Comparison of ENCODE assay signal across 8 cellular contexts in genomic region chr3:152322756-152323155, GRCh38. TPM values are rescaled to one million over a fixed set of nuclear protein-coding genes. Genes with fewer than 3 reads are reported as not detected.
DNase-seq lines count a peak whose midpoint lies in the region; ATAC-seq and TF ChIP-seq lines count a peak whose summit lies in the region.

No MANE protein-coding gene starts in this region.

- WGBS in tibial nerve, 2 donors = 8 to 15% methylated on average over 1 of the region's 1 CpG

- intact Hi-C loops in uterus (cut with DNase I; ENCODE audit: low total_unique reads) = no loop called here
- intact Hi-C loops in Calu3 (cut with micrococcal nuclease; ENCODE audit: unreplicated experiment) = no loop called here

- peak overlapping the region; percentile 76 for H3K27ac Mint-ChIP-seq in stimulated activated naive CD8-positive, alpha-beta T cell treated with anti-CD3 and anti-CD28 coated beads, Interleukin-15, Interleukin-2, amounts not matched to agents 100 ng/mL and 50 ng/mL, for 24 hours
- H3K27ac Mint-ChIP-seq in effector memory CD8-positive, alpha-beta T cell = peak overlapping the region; percentile 42 to 68
- H3K27ac Mint-ChIP-seq in Calu3 (ENCODE audit: unreplicated experiment) = no peak overlapping the region

- CTCF ChIA-PET in Calu3 (lab: Charles Lee) = interaction anchor here (0.8 kb wide), 1 partner anchor 14 kb away, joined by 5 read pairs; no protein-coding TSS in a partner anchor

- H3K4me1 ChIP-seq in uterus (peaks cover 5 to 27% of the 10 kb centered on the region in 2 donors), tibial nerve (peaks cover 0 to 83% (median 45%) of the 10 kb centered on the region in 4 donors)

- BruUV-seq in Calu3 (replicated peaks; lab: Mats Ljungman, UMichigan) = no TSS peak

- ATAC-seq in stimulated activated naive CD8-positive, alpha-beta T cell treated with anti-CD3 and anti-CD28 coated beads, Interleukin-15, Interleukin-2, amounts not matched to agents 100 U/mL and 50 U/mL, for 24 hours = no peak
- ATAC-seq in HG03520 (IDR thresholded peaks at IDR 0.05; ENCODE audit: unreplicated experiment) = peak; percentile 49
- ATAC-seq in effector memory CD8-positive, alpha-beta T cell (replicated peaks) = peak; percentile 75

- TF ChIP-seq EP300 in tibial nerve (IDR thresholded peaks at IDR 0.05) = no peak

- H3K27ac ChIP-seq in uterus (peak overlapping the region; percentile 44 to 83), tibial nerve (peak overlapping the region in 2 of 4 donors; percentile 3 to 78)

- peak overlapping the region; percentile 14 for H3K4me3 Mint-ChIP-seq in stimulated activated naive CD8-positive, alpha-beta T cell treated with anti-CD3 and anti-CD28 coated beads, Interleukin-15, Interleukin-2, amounts not matched to agents 100 ng/mL and 50 ng/mL, for 24 hours
- peak overlapping the region; percentile 65 to 68 for H3K4me3 Mint-ChIP-seq in effector memory CD8-positive, alpha-beta T cell
- no peak overlapping the region for H3K4me3 Mint-ChIP-seq in Calu3 (ENCODE audit: low read depth, unreplicated experiment)

- no peaks in the 10 kb centered on the region for H3K9me3 ChIP-seq in uterus
- peaks cover 0 to 6% (median 0%) of the 10 kb centered on the region in 4 donors for H3K9me3 ChIP-seq in tibial nerve

- no peak for TF ChIP-seq CTCF in uterus (IDR thresholded peaks at IDR 0.05)
- no peak for TF ChIP-seq CTCF in tibial nerve (IDR thresholded peaks at IDR 0.05)
- TF ChIP-seq CTCF in Calu3 (IDR thresholded peaks at IDR 0.05; ENCODE audit: unreplicated experiment) = no peak

- H3K4me3 ChIP-seq in uterus (no peak overlapping the region), tibial nerve (no peak overlapping the region)

- no peaks in the 10 kb centered on the region for H3K36me3 ChIP-seq in uterus
- H3K36me3 ChIP-seq in tibial nerve = peaks cover 0 to 9% (median 0%) of the 10 kb centered on the region in 3 donors

- no peaks in the 10 kb centered on the region for H3K27me3 ChIP-seq in uterus
- H3K27me3 ChIP-seq in tibial nerve = no peaks in the 10 kb centered on the region

- H3K4me1 Mint-ChIP-seq in stimulated activated naive CD8-positive, alpha-beta T cell treated with anti-CD3 and anti-CD28 coated beads, Interleukin-15, Interleukin-2, amounts not matched to agents 100 ng/mL and 50 ng/mL, for 24 hours (ENCODE audit: low read depth) = peaks cover 90% of the 10 kb centered on the region
- peaks cover 52 to 70% of the 10 kb centered on the region in 2 donors for H3K4me1 Mint-ChIP-seq in effector memory CD8-positive, alpha-beta T cell (ENCODE audit: low read depth in 2 of 2)
- H3K4me1 Mint-ChIP-seq in Calu3 (ENCODE audit: low read depth, unreplicated experiment) = peaks cover 67% of the 10 kb centered on the region

- H3K27me3 Mint-ChIP-seq in stimulated activated naive CD8-positive, alpha-beta T cell treated with anti-CD3 and anti-CD28 coated beads, Interleukin-15, Interleukin-2, amounts not matched to agents 100 ng/mL and 50 ng/mL, for 24 hours = no peaks in the 10 kb centered on the region
- no peaks in the 10 kb centered on the region for H3K27me3 Mint-ChIP-seq in effector memory CD8-positive, alpha-beta T cell
- H3K27me3 Mint-ChIP-seq in Calu3 (ENCODE audit: unreplicated experiment) = no peaks in the 10 kb centered on the region

- no peaks in the 10 kb centered on the region for H3K9me3 Mint-ChIP-seq in stimulated activated naive CD8-positive, alpha-beta T cell treated with anti-CD3 and anti-CD28 coated beads, Interleukin-15, Interleukin-2, amounts not matched to agents 100 ng/mL and 50 ng/mL, for 24 hours
- no peaks in the 10 kb centered on the region for H3K9me3 Mint-ChIP-seq in effector memory CD8-positive, alpha-beta T cell
- H3K9me3 Mint-ChIP-seq in Calu3 (ENCODE audit: low read depth, unreplicated experiment) = no peaks in the 10 kb centered on the region

- DNase-seq in stimulated activated naive CD8-positive, alpha-beta T cell treated with anti-CD3 and anti-CD28 coated beads, Interleukin-15, Interleukin-2, amounts not matched to agents 100 U/mL and 50 U/mL, for 24 hours = no peak
- no peak for DNase-seq in effector memory CD8-positive, alpha-beta T cell
- no peak for DNase-seq in uterus
- DNase-seq in tibial nerve (ENCODE audit: low spot score in 2 of 2) = no peak
- no peak for DNase-seq in Calu3
- DNase-seq in stimulated activated CD4-positive, alpha-beta T cell treated with anti-CD3 and anti-CD28 coated beads, Interleukin-4, amount 100 ng/mL, for 24 hours = no peak

- H3K36me3 Mint-ChIP-seq in stimulated activated naive CD8-positive, alpha-beta T cell treated with anti-CD3 and anti-CD28 coated beads, Interleukin-15, Interleukin-2, amounts not matched to agents 100 ng/mL and 50 ng/mL, for 24 hours (ENCODE audit: low read depth) = peaks cover 50% of the 10 kb centered on the region
- peaks cover 53% of the 10 kb centered on the region for H3K36me3 Mint-ChIP-seq in effector memory CD8-positive, alpha-beta T cell (ENCODE audit: insufficient read depth)
- H3K36me3 Mint-ChIP-seq in Calu3 (ENCODE audit: insufficient read depth, unreplicated experiment) = peaks cover 12% of the 10 kb centered on the region

- TF ChIP-seq POLR2A in uterus (IDR thresholded peaks at IDR 0.05) (no peak), tibial nerve (IDR thresholded peaks at IDR 0.05) (no peak)

RNA-seq across cellular contexts. Expression of gene MBNL1, which starts 54.0 kb away (rescaled TPM):
- total RNA-seq in uterus (100 to 1,000 TPM; 219 to 470 (median 243) TPM), tibial nerve (100 to 1,000 TPM; 353 to 653 (median 495) TPM), Calu3 (2022) (164 and 183 TPM in 2 replicates)
